ENCODE assay signal across 25 cellular contexts in the genomic region with DNA sequence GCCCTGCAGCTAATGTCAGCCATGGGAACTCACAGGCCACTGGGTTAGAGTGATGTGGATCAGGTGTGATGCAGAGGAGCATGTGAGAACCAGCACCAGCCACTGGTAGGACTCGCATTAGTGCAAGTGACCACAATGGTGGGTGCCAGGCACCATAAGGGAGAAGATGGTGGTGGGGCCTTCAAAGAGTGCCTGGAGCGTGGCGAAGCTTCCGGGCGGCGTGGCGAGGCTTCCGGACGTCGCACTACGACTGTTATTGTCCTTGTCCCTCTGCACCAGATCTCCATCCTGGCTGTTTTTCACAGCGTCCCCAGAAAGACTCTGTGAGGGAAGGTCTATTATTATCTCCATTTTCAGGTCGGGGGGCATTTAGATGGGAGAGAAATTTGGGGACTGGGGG. TPM values are rescaled to one million over a fixed set of nuclear protein-coding genes. Genes with fewer than 3 reads are reported as not detected.
"Had no signal": no experiment of that assay in that cellular context is flagged by ENCODE, and none has a peak within 500 bp of the region (broad histone marks: within the 10 kb centered on the region; RNA-seq: fewer than 3 reads in every experiment).

No MANE protein-coding gene starts in this region.

- H3K4me3 ChIP-seq: dorsolateral prefrontal cortex, left ventricle myocardium inferior, lower lobe of right lung, prostate gland, right atrium auricular region, sigmoid colon, testis, tibial artery had no signal

- H3K36me3 Mint-ChIP-seq: immature natural killer cell; naive thymus-derived CD8-positive, alpha-beta T cell; stimulated activated memory B cell treated with anti-CD40 and anti-IgM and Interleukin-4, amounts not matched to agents 10 μg/mL and 1 μg/mL and 100 μg/mL, for 72 hours; type B pancreatic cell had no signal

- H3K27me3 ChIP-seq: dorsolateral prefrontal cortex, right atrium auricular region, testis had no signal

- H3K36me3 ChIP-seq: left ventricle myocardium inferior, lower lobe of right lung, prostate gland, right atrium auricular region, sigmoid colon, tibial artery had no signal

- H3K9me3 ChIP-seq: left ventricle myocardium inferior, lower lobe of right lung, prostate gland, right atrium auricular region, sigmoid colon, testis, tibial artery had no signal

- H3K4me3 Mint-ChIP-seq: neural crest cell; stimulated activated memory B cell treated with anti-CD40 and anti-IgM and Interleukin-4, amounts not matched to agents 10 μg/mL and 1 μg/mL and 100 μg/mL, for 72 hours; type B pancreatic cell had no signal

- DNase-seq: dorsolateral prefrontal cortex; effector CD4-positive, alpha-beta T cell; hypothalamus; immature natural killer cell; islet precursor cell; left colon; left ventricle myocardium inferior; lower lobe of right lung; naive thymus-derived CD8-positive, alpha-beta T cell; sigmoid colon; stimulated activated CD4-positive, alpha-beta T cell treated with anti-CD3 and anti-CD28 coated beads, Interleukin-2, amount 100 ng/mL, for 24 hours; stimulated activated CD4-positive, alpha-beta T cell treated with anti-CD3 and anti-CD28 coated beads, Interleukin-4, amount 100 ng/mL, for 24 hours; stimulated activated naive CD8-positive, alpha-beta T cell treated with anti-CD3 and anti-CD28 coated beads, Interleukin-15, Interleukin-2, amounts not matched to agents 100 U/mL and 50 U/mL, for 24 hours; testis; tibial artery had no signal

- H3K27ac ChIP-seq: dorsolateral prefrontal cortex, left ventricle myocardium inferior, lower lobe of right lung, parathyroid adenoma, prostate gland, right atrium auricular region, sigmoid colon, testis, tibial artery had no signal

- H3K79me2 ChIP-seq: parathyroid adenoma had no signal

- ATAC-seq: left colon; lower lobe of right lung; naive thymus-derived CD8-positive, alpha-beta T cell; stimulated activated memory B cell treated with anti-CD40 and anti-IgM and Interleukin-4, amounts not matched to agents 10 μg/mL and 1 μg/mL and 100 μg/mL, for 72 hours; stimulated activated naive CD8-positive, alpha-beta T cell treated with anti-CD3 and anti-CD28 coated beads, Interleukin-15, Interleukin-2, amounts not matched to agents 100 U/mL and 50 U/mL, for 24 hours had no signal

- H3K9ac ChIP-seq: parathyroid adenoma had no signal

- FAIRE-seq: colon, frontal cortex had no signal

- H3K27ac Mint-ChIP-seq: immature natural killer cell; stimulated activated memory B cell treated with anti-CD40 and anti-IgM and Interleukin-4, amounts not matched to agents 10 μg/mL and 1 μg/mL and 100 μg/mL, for 72 hours; type B pancreatic cell had no signal

- H3K9me3 Mint-ChIP-seq: immature natural killer cell; naive thymus-derived CD8-positive, alpha-beta T cell; neural crest cell; stimulated activated memory B cell treated with anti-CD40 and anti-IgM and Interleukin-4, amounts not matched to agents 10 μg/mL and 1 μg/mL and 100 μg/mL, for 72 hours; type B pancreatic cell had no signal

- H2AFZ ChIP-seq: parathyroid adenoma had no signal

- H3K4me1 ChIP-seq: prostate gland had no signal

RNA-seq across cellular contexts. Expression of a gene that starts 43.9 kb away (rescaled TPM):
- total RNA-seq: fibroblast of villous mesenchyme, left colon, left ventricle myocardium inferior, lower lobe of right lung, mesenteric fat pad, right atrium auricular region had no signal
